In the genomic region with DNA sequence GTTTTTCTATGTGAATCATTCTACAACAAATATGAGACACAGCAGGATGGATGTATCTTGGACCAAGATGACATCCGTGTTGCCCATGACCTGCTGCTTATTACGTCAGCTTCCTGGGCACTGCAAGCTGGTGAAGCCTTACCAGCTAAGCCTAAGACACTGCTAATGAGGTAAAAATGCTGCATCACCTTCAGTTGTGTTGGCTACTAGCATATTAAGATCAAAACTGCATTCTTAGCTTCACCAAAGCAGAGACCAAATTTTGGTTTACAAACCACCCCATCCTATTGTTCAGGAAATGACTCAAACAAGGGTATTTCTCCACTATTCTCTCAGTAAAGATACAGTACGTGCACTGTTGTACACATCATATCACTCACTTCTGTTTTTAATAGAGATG, we compare ENCODE assay signal across 8 cellular contexts. TPM values are rescaled to one million over a fixed set of nuclear protein-coding genes. Genes with fewer than 3 reads are reported as not detected.
DNase-seq lines count a peak whose midpoint lies in the region; ATAC-seq and TF ChIP-seq lines count a peak whose summit lies in the region.

No MANE protein-coding gene starts in this region.

- peaks cover 67% of the 10 kb centered on the region for H3K4me1 Mint-ChIP-seq in activated T-cell treated with anti-CD3 and anti-CD28 coated beads, Interleukin-2, amount 50 U/mL, for 72 hours (ENCODE audit: low read depth)

- H3K27me3 Mint-ChIP-seq in activated T-cell treated with anti-CD3 and anti-CD28 coated beads, Interleukin-2, amount 50 U/mL, for 72 hours (ENCODE audit: low read depth), result peaks cover 6% of the 10 kb centered on the region

- TF ChIP-seq CTCF in ovary (IDR thresholded peaks at IDR 0.05), result no peak

- H3K9me3 Mint-ChIP-seq in activated T-cell treated with anti-CD3 and anti-CD28 coated beads, Interleukin-2, amount 50 U/mL, for 72 hours, result no peaks in the 10 kb centered on the region

- no peak overlapping the region for H3K27ac ChIP-seq in ovary

- H3K36me3 ChIP-seq in HAP-1 (replicated peaks) (no peaks in the 10 kb centered on the region), ovary (no peaks in the 10 kb centered on the region)

- DNase-seq in CD1c-positive myeloid dendritic cell (ENCODE audit: extremely low spot score) (peak; percentile 54), HAP-1 (ENCODE audit: low spot score in 2 of 2) (no peak), ovary (no peak)
- peak; percentile 70 to 81 for DNase-seq in activated T-cell treated with anti-CD3 and anti-CD28 coated beads, Interleukin-2, amount 50 U/mL, for 72 hours
- peak; percentile 76 for DNase-seq in stimulated activated CD4-positive, alpha-beta T cell treated with anti-CD3 and anti-CD28 coated beads, Interleukin-1b, Interleukin-23, amount 100 ng/mL, for 48 hours

- ATAC-seq in GM21381 (IDR thresholded peaks at IDR 0.05; ENCODE audit: unreplicated experiment), result peak; percentile 82
- peak; percentile 94 for ATAC-seq in HG03575 (IDR thresholded peaks at IDR 0.05; ENCODE audit: extremely low read depth, insufficient number of reproducible peaks, low FRiP score, unreplicated experiment)
- peak; percentile 95 to 96 for ATAC-seq in activated T-cell treated with anti-CD3 and anti-CD28 coated beads, Interleukin-2, amount 50 U/mL, for 72 hours (replicated peaks in 1 of 2)
- ATAC-seq in HG03025 (IDR thresholded peaks at IDR 0.05; ENCODE audit: low FRiP score, unreplicated experiment), result no peak

- H3K27me3 ChIP-seq in HAP-1 (ENCODE audit: low read depth) (no peaks in the 10 kb centered on the region), ovary (no peaks in the 10 kb centered on the region)

- intact Hi-C loops in ovary (cut with DNase I), result no loop called here

- peak overlapping the region; percentile 95 for H3K27ac Mint-ChIP-seq in activated T-cell treated with anti-CD3 and anti-CD28 coated beads, Interleukin-2, amount 50 U/mL, for 72 hours

- H3K4me3 ChIP-seq in HAP-1, result no peak overlapping the region
- no peak overlapping the region for H3K4me3 ChIP-seq in ovary

- peaks cover 9% of the 10 kb centered on the region for H3K4me1 ChIP-seq in HAP-1
- peaks cover 2% of the 10 kb centered on the region for H3K4me1 ChIP-seq in ovary (ENCODE audit: insufficient read depth)

- no peak for TF ChIP-seq EP300 in ovary (IDR thresholded peaks at IDR 0.05)

- in situ Hi-C loops in HAP-1 (cut with MboI; ENCODE audit: low sequenced_read_pairs), result no loop called here

- TF ChIP-seq POLR2A in ovary (IDR thresholded peaks at IDR 0.05), result no peak

- H3K36me3 Mint-ChIP-seq in activated T-cell treated with anti-CD3 and anti-CD28 coated beads, Interleukin-2, amount 50 U/mL, for 72 hours (ENCODE audit: insufficient read depth in 2 of 2), result peaks cover 4 to 5% of the 10 kb centered on the region in 2 donors

- H3K4me3 Mint-ChIP-seq in activated T-cell treated with anti-CD3 and anti-CD28 coated beads, Interleukin-2, amount 50 U/mL, for 72 hours, result peak overlapping the region; percentile 59 to 85

- WGBS in ovary, 3 donors, result 81 to 89% (median 83%) methylated on average over 3 of the region's 3 CpGs

- no peaks in the 10 kb centered on the region for H3K9me3 ChIP-seq in HAP-1
- H3K9me3 ChIP-seq in ovary, result no peaks in the 10 kb centered on the region

RNA-seq across cellular contexts. Expression of a gene that starts 50.3 kb away (rescaled TPM):
- total RNA-seq in activated T-cell treated with anti-CD3 and anti-CD28 coated beads, Interleukin-2, amount 50 U/mL, for 72 hours, result 1 to 10 TPM; 5.3 to 5.5 TPM
- total RNA-seq in ovary, result 10 to 100 TPM; 14.2 to 23.8 (median 17.0) TPM
- polyA plus RNA-seq in ovary, result 10 to 100 TPM; 11.1 to 11.5 TPM

Comparison
In these comparisons a context has a peak if more than half of its experiments do, and no peak if none do; other contexts are left out.
1. DNase-seq: peak in CD1c-positive myeloid dendritic cell (single experiment), activated T-cell treated with anti-CD3 and anti-CD28 coated beads, Interleukin-2, amount 50 U/mL, for 72 hours (2 of 2) and stimulated activated CD4-positive, alpha-beta T cell treated with anti-CD3 and anti-CD28 coated beads, Interleukin-1b, Interleukin-23, amount 100 ng/mL, for 48 hours (single experiment); none in HAP-1 (0 of 2) and ovary (0 of 5).